In the genomic region with DNA sequence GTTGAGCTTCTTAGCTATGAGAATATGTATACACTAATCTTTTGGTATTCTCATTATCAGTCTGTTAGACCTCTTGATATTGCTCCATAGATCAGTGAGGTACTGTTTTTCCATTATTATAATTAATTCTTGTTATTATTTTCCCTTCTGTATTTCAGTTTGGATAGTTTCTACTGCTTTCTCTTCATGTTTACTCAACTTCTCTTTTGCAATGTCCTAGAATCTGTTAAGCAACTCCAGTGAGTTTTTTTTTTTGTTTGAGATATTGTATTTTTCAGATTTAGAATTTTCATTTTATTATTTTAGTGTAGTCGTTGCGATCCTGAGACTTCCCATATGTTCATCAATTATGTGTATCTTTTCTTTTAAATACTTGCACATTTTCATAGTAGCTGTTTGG, we compare ENCODE assay signal across 16 cellular contexts.
"Had no signal": no experiment of that assay in that cellular context is flagged by ENCODE, and none has a peak within 500 bp of the region (broad histone marks: within the 10 kb centered on the region; RNA-seq: fewer than 3 reads in every experiment).

No MANE protein-coding gene starts in this region.

- H3K27ac Mint-ChIP-seq: dendritic cell treated with granulocyte-macrophage colony-stimulating factor and Interleukin-4, amounts not matched to agents 40 ng/mL and 50 ng/mL, for 4 days; effector memory CD8-positive, alpha-beta T cell had no signal

- H3K9me3 ChIP-seq: psoas muscle, stomach had no signal

- H3K27me3 Mint-ChIP-seq: naive B cell had no signal

- DNase-seq: effector memory CD8-positive, alpha-beta T cell; erythroblast; foreskin keratinocyte; kidney; left cardiac atrium; left ventricle myocardium superior; mesendoderm; naive B cell; psoas muscle; retina; stimulated activated CD4-positive, alpha-beta T cell treated with anti-CD3 and anti-CD28 coated beads, Interleukin-12 subunit alpha, Interleukin-12 subunit beta, amount 100 ng/mL, for 4 hours; stimulated activated naive CD4-positive, alpha-beta T cell; stomach had no signal

- H3K4me3 ChIP-seq: psoas muscle, stomach had no signal

- ATAC-seq: effector memory CD8-positive, alpha-beta T cell; foreskin keratinocyte; left cardiac atrium; left ventricle myocardium superior; sciatic nerve had no signal

- H3K36me3 ChIP-seq: stomach had no signal

- H3K27me3 ChIP-seq: foreskin keratinocyte, stomach had no signal

- H3K9me3 Mint-ChIP-seq: dendritic cell treated with granulocyte-macrophage colony-stimulating factor and Interleukin-4, amounts not matched to agents 40 ng/mL and 50 ng/mL, for 4 days; effector memory CD8-positive, alpha-beta T cell had no signal

- H3K36me3 Mint-ChIP-seq: naive B cell had no signal

- H3K4me3 Mint-ChIP-seq: dendritic cell treated with granulocyte-macrophage colony-stimulating factor and Interleukin-4, amounts not matched to agents 40 ng/mL and 50 ng/mL, for 4 days; effector memory CD8-positive, alpha-beta T cell; nephron had no signal

- H3K27ac ChIP-seq: foreskin keratinocyte, psoas muscle, stomach had no signal
